Comparison of ENCODE assay signal across 9 cellular contexts in the genomic region with DNA sequence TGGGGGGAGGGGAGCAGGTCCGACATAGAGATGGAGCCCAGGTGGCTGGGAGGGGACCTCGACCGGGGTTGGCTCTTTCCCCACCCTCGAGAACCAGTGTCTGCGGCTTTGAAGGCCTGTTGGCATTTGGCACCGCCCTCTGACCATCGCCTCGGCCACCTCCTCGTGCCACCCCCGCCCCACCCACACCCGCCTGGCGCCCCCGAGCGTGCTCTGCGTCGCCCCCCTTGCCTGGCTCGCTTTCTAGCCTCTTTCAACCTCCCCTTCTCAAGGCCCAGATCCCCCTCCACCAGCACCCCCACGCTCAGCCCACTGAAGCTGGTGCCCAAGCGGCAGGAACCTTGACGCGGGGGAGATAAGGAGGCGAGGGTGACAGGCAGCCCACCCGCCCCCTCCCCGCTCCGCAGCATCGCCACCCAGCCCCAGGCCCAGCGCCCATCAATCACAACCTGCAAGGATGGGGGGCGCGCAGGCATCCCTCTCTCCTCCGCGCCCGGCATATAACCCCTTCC. TPM values are rescaled to one million over a fixed set of nuclear protein-coding genes. Genes with fewer than 3 reads are reported as not detected.
DNase-seq lines count a peak whose midpoint lies in the region; ATAC-seq and TF ChIP-seq lines count a peak whose summit lies in the region.
"Had no signal": no experiment of that assay in that cellular context is flagged by ENCODE, and none has a peak within 500 bp of the region (broad histone marks: within the 10 kb centered on the region; RNA-seq: fewer than 3 reads in every experiment).

No MANE protein-coding gene starts in this region.

- H3K27ac ChIP-seq in 22Rv1 = peak overlapping the region; percentile 88
- H3K27ac ChIP-seq in SJSA1 = no peak overlapping the region
- H3K27ac ChIP-seq in osteoblast (ENCODE audit: low read depth, low read length) = no peak overlapping the region

- ATAC-seq in HG03565 (IDR thresholded peaks at IDR 0.05; ENCODE audit: unreplicated experiment) (no peak), sciatic nerve (no peak), GM18511 (IDR thresholded peaks at IDR 0.05; ENCODE audit: unreplicated experiment) (no peak)

- peak overlapping the region; percentile 79 for H3K4me2 ChIP-seq in osteoblast (ENCODE audit: insufficient read depth, low read length)

- H3K4me1 ChIP-seq in ES-I3 (ENCODE audit: insufficient read depth, low read length) (peaks cover 18% of the 10 kb centered on the region), SJSA1 (replicated peaks) (peaks cover 22% of the 10 kb centered on the region), osteoblast (ENCODE audit: insufficient read depth, low read length) (peaks cover 33% of the 10 kb centered on the region)

- no peak for DNase-seq in SJSA1 (ENCODE audit: low read depth in 1 of 2, low spot score in 2 of 2)
- no peak for DNase-seq in epithelial cell of proximal tubule (ENCODE audit: low read depth)
- DNase-seq in osteoblast (ENCODE audit: insufficient read length, low spot score, missing footprints) = peak; percentile 89
- DNase-seq in sciatic nerve (ENCODE audit: low spot score) = no peak

- peak overlapping the region; percentile 90; the same call in 1 of the 2 replicates for H3K9ac ChIP-seq in ES-I3 (ENCODE audit: low read depth, low read length)

- H2AFZ ChIP-seq in osteoblast (ENCODE audit: low read length) = no peak overlapping the region

- no peaks in the 10 kb centered on the region for H3K27me3 ChIP-seq in SJSA1 (replicated peaks)
- no peaks in the 10 kb centered on the region for H3K27me3 ChIP-seq in osteoblast (ENCODE audit: insufficient read depth, low read length)

- H3K4me3 ChIP-seq in SJSA1 = peak overlapping the region; percentile 64
- H3K4me3 ChIP-seq in epithelial cell of proximal tubule (ENCODE audit: low read depth, low read length) = peak overlapping the region; percentile 78
- H3K4me3 ChIP-seq in osteoblast (ENCODE audit: insufficient read depth, low read length) = peak overlapping the region; percentile 81

- H3K79me2 ChIP-seq in osteoblast (ENCODE audit: insufficient read depth, low read length) = peaks cover 53% of the 10 kb centered on the region

- intact Hi-C loops in sciatic nerve (cut with DNase I) = no loop called here

- peaks cover 29% of the 10 kb centered on the region for H4K20me1 ChIP-seq in osteoblast (ENCODE audit: insufficient read depth, low read length)

- peaks cover 10% of the 10 kb centered on the region for H3K36me3 ChIP-seq in ES-I3 (ENCODE audit: insufficient read depth, low read length)
- peaks cover 21% of the 10 kb centered on the region for H3K36me3 ChIP-seq in SJSA1
- peaks cover 30% of the 10 kb centered on the region for H3K36me3 ChIP-seq in osteoblast (ENCODE audit: insufficient read depth, low read length)

- TF ChIP-seq CTCF in 22Rv1 (IDR thresholded peaks at IDR 0.05) (no peak), epithelial cell of proximal tubule (conservative IDR thresholded peaks at IDR 0.05; ENCODE audit: low read depth, low read length) (no peak), osteoblast (IDR thresholded peaks at IDR 0.05; ENCODE audit: extremely low read depth, low read depth, low read length) (no peak)

- no peaks in the 10 kb centered on the region for H3K9me3 ChIP-seq in ES-I3 (ENCODE audit: control insufficient read depth, insufficient read depth, low read length)
- H3K9me3 ChIP-seq in SJSA1 (replicated peaks) = no peaks in the 10 kb centered on the region
- H3K9me3 ChIP-seq in osteoblast (ENCODE audit: low read depth, low read length) = no peaks in the 10 kb centered on the region

RNA-seq across cellular contexts. Expression of a gene that starts 0.6 kb away (rescaled TPM):
- 0.94 and 2.9 TPM in 2 replicates for total RNA-seq in SJSA1 (2014; rRNA removed; shearing (Covaris generic))
- total RNA-seq in epithelial cell of proximal tubule (2.4 and 5.9 TPM in 2 replicates), osteoblast (5.8 and 7.4 TPM in 2 replicates), sciatic nerve (16.9 TPM)

RNA-seq across cellular contexts. Expression of a gene that starts 3.2 kb away (rescaled TPM):
- total RNA-seq in SJSA1 (2014; rRNA removed; shearing (Covaris generic)) = 1,822 and 2,517 TPM in 2 replicates
- 2,234 and 2,474 TPM in 2 replicates for total RNA-seq in epithelial cell of proximal tubule
- 1,279 and 1,302 TPM in 2 replicates for total RNA-seq in osteoblast
- total RNA-seq in sciatic nerve = 1,170 TPM

RNA-seq across cellular contexts. Expression of a gene that starts 28.9 kb away (rescaled TPM):
- total RNA-seq in SJSA1 (2014; rRNA removed; shearing (Covaris generic)) = not detected in 2 replicates
- total RNA-seq in epithelial cell of proximal tubule (not detected in 2 replicates), osteoblast (under 0.01 TPM in 1 of 2 replicates, not detected in the other), sciatic nerve (0.49 TPM)
- total RNA-seq: lung microvascular endothelial cell had no signal

RNA-seq across cellular contexts. Expression of a gene that starts 30.9 kb away (rescaled TPM):
- total RNA-seq in SJSA1 (2014; rRNA removed; shearing (Covaris generic)) = not detected in 2 replicates
- total RNA-seq in epithelial cell of proximal tubule (not detected in 2 replicates), osteoblast (not detected in 2 replicates), sciatic nerve (not detected)
- total RNA-seq: lung microvascular endothelial cell had no signal

RNA-seq across cellular contexts. Expression of a gene that starts 45.4 kb away (rescaled TPM):
- not detected in 2 replicates for total RNA-seq in SJSA1 (2014; rRNA removed; shearing (Covaris generic))
- not detected in 2 replicates for total RNA-seq in epithelial cell of proximal tubule
- 2.9 and 3.8 TPM in 2 replicates for total RNA-seq in osteoblast
- 36.4 TPM for total RNA-seq in sciatic nerve
- total RNA-seq: lung microvascular endothelial cell had no signal
